8 cellular contexts compared by ENCODE assay signal in genomic region chr22:40819741-40820140, GRCh38. TPM values are rescaled to one million over a fixed set of nuclear protein-coding genes. Genes with fewer than 3 reads are reported as not detected.
DNase-seq lines count a peak whose midpoint lies in the region; ATAC-seq lines count a peak whose summit lies in the region.

No MANE protein-coding gene starts in this region.

- no peaks in the 10 kb centered on the region for H3K27me3 Mint-ChIP-seq in CD4-positive, alpha-beta memory T cell
- H3K27me3 Mint-ChIP-seq in IgD-negative memory B cell, result no peaks in the 10 kb centered on the region
- H3K27me3 Mint-ChIP-seq in activated CD4-positive, alpha-beta memory T cell treated with anti-CD3 and anti-CD28 coated beads, Interleukin-2, amount 10 ng/mL, durations not matched to agents 7 days and 5 days, result no peaks in the 10 kb centered on the region

- intact Hi-C loops in CD4-positive, alpha-beta memory T cell (cut with micrococcal nuclease), result loop anchor here (1.0 to 5.0 kb wide), 6 partner anchors 37 to 272 kb away; partner anchors contain the start of genes MRTFA, RBX1 and ST13
- intact Hi-C loops in left ventricle myocardium superior (cut with micrococcal nuclease), result no loop called here

- POLR2A ChIA-PET in CD4-positive, alpha-beta memory T cell (lab: Charles Lee; ENCODE audit: partially characterized antibody), result interaction anchor here (0.6 to 3.0 kb wide), 3 partner anchors 38 to 323 kb away, joined by 3 to 28 read pairs (median 6); partner anchors contain the start of genes ST13 and XPNPEP3
- POLR2A ChIA-PET in activated CD4-positive, alpha-beta memory T cell treated with anti-CD3 and anti-CD28 coated beads, Interleukin-2, amount 10 ng/mL, durations not matched to agents 7 days and 5 days (lab: Charles Lee), result interaction anchor here (0.6 to 4.9 kb wide), 6 partner anchors 9 to 137 kb away, joined by 3 to 31 read pairs (median 4); partner anchors contain the start of genes ST13 and XPNPEP3

- peak overlapping the region; percentile 66 to 99 (median 80) for H3K9ac ChIP-seq in skeletal muscle tissue (ENCODE audit: low read depth in 1 of 3, low read length in 3 of 3)

- peak overlapping the region; percentile 61 to 95 (median 82) for H3K27ac Mint-ChIP-seq in CD4-positive, alpha-beta memory T cell
- H3K27ac Mint-ChIP-seq in IgD-negative memory B cell, result peak overlapping the region in 2 of 3 donors; percentile 52 to 80
- peak overlapping the region; percentile 34 for H3K27ac Mint-ChIP-seq in activated CD4-positive, alpha-beta memory T cell treated with anti-CD3 and anti-CD28 coated beads, Interleukin-2, amount 10 ng/mL, durations not matched to agents 7 days and 5 days

- no peaks in the 10 kb centered on the region for H3K9me3 Mint-ChIP-seq in CD4-positive, alpha-beta memory T cell
- no peaks in the 10 kb centered on the region for H3K9me3 Mint-ChIP-seq in IgD-negative memory B cell
- no peaks in the 10 kb centered on the region for H3K9me3 Mint-ChIP-seq in activated CD4-positive, alpha-beta memory T cell treated with anti-CD3 and anti-CD28 coated beads, Interleukin-2, amount 10 ng/mL, durations not matched to agents 7 days and 5 days

- no peaks in the 10 kb centered on the region for H3K27me3 ChIP-seq in CD4-positive, alpha-beta memory T cell (ENCODE audit: insufficient read depth, low read length)
- H3K27me3 ChIP-seq in skeletal muscle tissue (ENCODE audit: control insufficient read depth in 3 of 3, insufficient read depth in 3 of 3, low read length in 3 of 3), result no peaks in the 10 kb centered on the region

- H3K4me3 ChIP-seq in CD4-positive, alpha-beta memory T cell (ENCODE audit: low read length in 2 of 2), result peak overlapping the region; percentile 90 to 92
- peak overlapping the region; percentile 73 to 96 (median 94) for H3K4me3 ChIP-seq in skeletal muscle tissue (ENCODE audit: low read length in 3 of 3)

- H3K4me1 ChIP-seq in CD4-positive, alpha-beta memory T cell (ENCODE audit: insufficient read depth, low read length), result peaks cover 27% of the 10 kb centered on the region
- peaks cover 21 to 30% (median 25%) of the 10 kb centered on the region in 3 donors for H3K4me1 ChIP-seq in skeletal muscle tissue (ENCODE audit: control insufficient read depth in 3 of 3, insufficient read depth in 3 of 3, low read length in 3 of 3)

- H3K27ac ChIP-seq in CD4-positive, alpha-beta memory T cell (ENCODE audit: low read depth, low read length), result peak overlapping the region; percentile 81
- H3K27ac ChIP-seq in skeletal muscle tissue (ENCODE audit: low read depth, low read length), result peak overlapping the region; percentile 84

- no peaks in the 10 kb centered on the region for H3K9me3 ChIP-seq in CD4-positive, alpha-beta memory T cell (ENCODE audit: control insufficient read depth in 1 of 2, low read length in 2 of 2)
- H3K9me3 ChIP-seq in skeletal muscle tissue (ENCODE audit: control insufficient read depth in 3 of 3, low read length in 3 of 3), result no peaks in the 10 kb centered on the region

- no peak for DNase-seq in CD4-positive, alpha-beta memory T cell
- DNase-seq in activated CD4-positive, alpha-beta memory T cell treated with anti-CD3 and anti-CD28 coated beads, Interleukin-2, amount 10 ng/mL, durations not matched to agents 7 days and 5 days, result no peak
- no peak for DNase-seq in left ventricle myocardium superior
- DNase-seq in SK-N-DZ (ENCODE audit: low spot score), result no peak
- DNase-seq in cerebellar cortex (ENCODE audit: low spot score), result no peak

- H3K36me3 Mint-ChIP-seq in CD4-positive, alpha-beta memory T cell, result peaks cover 0 to 7% of the 10 kb centered on the region in 2 donors
- H3K36me3 Mint-ChIP-seq in IgD-negative memory B cell, result peaks cover 5% of the 10 kb centered on the region
- peaks cover 15% of the 10 kb centered on the region for H3K36me3 Mint-ChIP-seq in activated CD4-positive, alpha-beta memory T cell treated with anti-CD3 and anti-CD28 coated beads, Interleukin-2, amount 10 ng/mL, durations not matched to agents 7 days and 5 days (ENCODE audit: low read depth)

- ATAC-seq in left ventricle myocardium superior (peak; percentile 8), HG02885 (IDR thresholded peaks at IDR 0.05; ENCODE audit: poor library complexity, unreplicated experiment) (no peak)

- peaks cover 26 to 41% (median 32%) of the 10 kb centered on the region in 4 donors for H3K4me1 Mint-ChIP-seq in CD4-positive, alpha-beta memory T cell
- peaks cover 15 to 30% (median 21%) of the 10 kb centered on the region in 3 donors for H3K4me1 Mint-ChIP-seq in IgD-negative memory B cell
- peaks cover 32% of the 10 kb centered on the region for H3K4me1 Mint-ChIP-seq in activated CD4-positive, alpha-beta memory T cell treated with anti-CD3 and anti-CD28 coated beads, Interleukin-2, amount 10 ng/mL, durations not matched to agents 7 days and 5 days

- H3K36me3 ChIP-seq in CD4-positive, alpha-beta memory T cell (ENCODE audit: insufficient read depth, low read length), result no peaks in the 10 kb centered on the region
- H3K36me3 ChIP-seq in skeletal muscle tissue (ENCODE audit: control insufficient read depth in 3 of 3, insufficient read depth in 3 of 3, low read length in 3 of 3), result peaks cover 0 to 14% (median 10%) of the 10 kb centered on the region in 3 donors

- H3K4me3 Mint-ChIP-seq in CD4-positive, alpha-beta memory T cell, result peak overlapping the region; percentile 84 to 99 (median 96)
- peak overlapping the region; percentile 90 to 98 (median 96) for H3K4me3 Mint-ChIP-seq in IgD-negative memory B cell
- peak overlapping the region; percentile 91 for H3K4me3 Mint-ChIP-seq in activated CD4-positive, alpha-beta memory T cell treated with anti-CD3 and anti-CD28 coated beads, Interleukin-2, amount 10 ng/mL, durations not matched to agents 7 days and 5 days

- CTCF ChIA-PET in CD4-positive, alpha-beta memory T cell (lab: Charles Lee; ENCODE audit: partially characterized antibody), result interaction anchor here (1.6 to 3.8 kb wide), 2 partner anchors 80 to 137 kb away, joined by 5 to 20 read pairs; no protein-coding TSS in a partner anchor
- CTCF ChIA-PET in activated CD4-positive, alpha-beta memory T cell treated with anti-CD3 and anti-CD28 coated beads, Interleukin-2, amount 10 ng/mL, durations not matched to agents 7 days and 5 days (lab: Charles Lee), result interaction anchor here (0.6 to 3.8 kb wide), 6 partner anchors 12 to 909 kb away, joined by 3 to 22 read pairs (median 6); partner anchors contain the start of gene DNAJB7

RNA-seq across cellular contexts. Expression of gene SLC25A17, which starts 0.6 kb away (rescaled TPM):
- total RNA-seq in CD4-positive, alpha-beta memory T cell, result 10 to 100 TPM; 15.4 to 15.6 TPM
- polyA plus RNA-seq in CD4-positive, alpha-beta memory T cell, result 10 to 100 TPM; 17.4 to 19.5 TPM
- polyA plus RNA-seq in IgD-negative memory B cell, result 19.1 TPM
- 10 to 100 TPM; 17.1 to 17.5 TPM for total RNA-seq in activated CD4-positive, alpha-beta memory T cell treated with anti-CD3 and anti-CD28 coated beads, Interleukin-2, amount 10 ng/mL, durations not matched to agents 7 days and 5 days
- total RNA-seq in left ventricle myocardium superior, result 3.3 TPM
- total RNA-seq in skeletal muscle tissue, result 12.5 TPM
- polyA plus RNA-seq in SK-N-DZ (2014; cell fraction: cytosol; rRNA removed), result 48.7 and 54.5 TPM in 2 replicates
- 37.8 and 42.0 TPM in 2 replicates for polyA plus RNA-seq in SK-N-DZ (2014; cell fraction: nucleus; rRNA removed)

RNA-seq across cellular contexts. Expression of gene ST13, which starts 36.7 kb away (rescaled TPM):
- total RNA-seq in CD4-positive, alpha-beta memory T cell, result 100 to 1,000 TPM; 161 to 168 TPM
- polyA plus RNA-seq in CD4-positive, alpha-beta memory T cell, result 100 to 1,000 TPM; 168 to 174 TPM
- 211 TPM for polyA plus RNA-seq in IgD-negative memory B cell
- total RNA-seq in activated CD4-positive, alpha-beta memory T cell treated with anti-CD3 and anti-CD28 coated beads, Interleukin-2, amount 10 ng/mL, durations not matched to agents 7 days and 5 days, result 100 to 1,000 TPM; 138 to 142 TPM
- 222 TPM for total RNA-seq in left ventricle myocardium superior
- total RNA-seq in skeletal muscle tissue, result 203 TPM
- polyA plus RNA-seq in SK-N-DZ (2014; cell fraction: cytosol; rRNA removed), result 231 and 243 TPM in 2 replicates
- polyA plus RNA-seq in SK-N-DZ (2014; cell fraction: nucleus; rRNA removed), result 85.8 and 98.3 TPM in 2 replicates

RNA-seq across cellular contexts. Expression of gene XPNPEP3, which starts 37.2 kb away (rescaled TPM):
- 10 to 100 TPM; 18.6 to 20.0 TPM for total RNA-seq in CD4-positive, alpha-beta memory T cell
- 1 to 10 TPM; 3.7 to 9.0 TPM for polyA plus RNA-seq in CD4-positive, alpha-beta memory T cell
- 11.9 TPM for polyA plus RNA-seq in IgD-negative memory B cell
- 10 to 100 TPM; 11.3 to 13.2 TPM for total RNA-seq in activated CD4-positive, alpha-beta memory T cell treated with anti-CD3 and anti-CD28 coated beads, Interleukin-2, amount 10 ng/mL, durations not matched to agents 7 days and 5 days
- total RNA-seq in left ventricle myocardium superior, result 25.7 TPM
- 8.9 TPM for total RNA-seq in skeletal muscle tissue
- polyA plus RNA-seq in SK-N-DZ (2014; cell fraction: cytosol; rRNA removed), result 16.4 and 19.1 TPM in 2 replicates
- polyA plus RNA-seq in SK-N-DZ (2014; cell fraction: nucleus; rRNA removed), result 14.7 and 15.4 TPM in 2 replicates

RNA-seq across cellular contexts. Expression of gene DNAJB7, which starts 42.2 kb away (rescaled TPM):
- not detected for total RNA-seq in CD4-positive, alpha-beta memory T cell
- not detected for polyA plus RNA-seq in CD4-positive, alpha-beta memory T cell
- polyA plus RNA-seq in IgD-negative memory B cell, result 0.09 TPM
- not detected for total RNA-seq in activated CD4-positive, alpha-beta memory T cell treated with anti-CD3 and anti-CD28 coated beads, Interleukin-2, amount 10 ng/mL, durations not matched to agents 7 days and 5 days
- total RNA-seq in left ventricle myocardium superior (not detected), skeletal muscle tissue (not detected)
- polyA plus RNA-seq in SK-N-DZ (2014; cell fraction: cytosol; rRNA removed), result not detected in 2 replicates
- polyA plus RNA-seq in SK-N-DZ (2014; cell fraction: nucleus; rRNA removed), result not detected in 2 replicates
